In the genomic region with DNA sequence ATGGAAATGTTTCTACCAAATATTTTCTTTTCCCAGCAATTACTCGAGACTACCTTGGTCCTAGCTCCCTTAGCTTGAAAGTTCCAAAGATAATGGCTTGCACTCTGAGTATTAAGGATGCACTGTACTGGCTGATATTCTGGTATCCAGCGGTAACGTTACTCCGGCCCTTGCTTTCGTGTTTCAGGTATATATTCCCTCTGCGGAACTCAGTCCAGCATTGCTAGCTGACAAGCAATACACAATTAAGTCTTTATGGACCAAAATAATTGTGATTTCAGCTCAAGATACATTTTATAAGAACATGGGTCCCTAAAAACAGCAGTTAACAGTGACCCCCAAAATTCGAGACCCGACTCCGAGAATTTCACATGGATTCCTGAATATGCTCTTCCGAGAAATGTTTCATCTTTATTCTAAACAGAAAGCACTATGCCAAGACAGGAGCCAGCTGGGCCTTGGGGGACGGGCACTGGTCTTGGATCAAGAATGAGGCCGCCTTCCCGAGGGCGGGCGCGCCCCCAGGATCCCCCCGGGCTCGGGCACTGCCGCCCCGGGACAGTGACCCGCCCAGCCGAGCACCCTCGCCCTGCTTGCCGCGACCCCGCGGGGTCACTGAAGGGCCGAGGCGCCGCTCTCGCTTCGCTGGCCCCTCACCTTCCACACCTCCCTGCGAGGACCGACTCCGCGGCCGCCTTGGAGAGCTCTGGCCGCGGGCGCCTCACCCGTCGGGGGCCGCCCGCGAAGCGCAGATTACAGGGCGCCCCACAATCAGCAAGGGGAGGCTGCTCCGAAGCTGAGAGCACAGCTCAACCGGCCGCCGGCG, we compare ENCODE assay signal across 8 cellular contexts. TPM values are rescaled to one million over a fixed set of nuclear protein-coding genes. Genes with fewer than 3 reads are reported as not detected.
DNase-seq lines count a peak whose midpoint lies in the region; ATAC-seq and TF ChIP-seq lines count a peak whose summit lies in the region.

No MANE protein-coding gene starts in this region.

- TF ChIP-seq CTCF in Calu3 (IDR thresholded peaks at IDR 0.05; ENCODE audit: unreplicated experiment): no peak
- TF ChIP-seq CTCF in MM.1S (IDR thresholded peaks at IDR 0.05; ENCODE audit: low read length): no peak
- no peak for TF ChIP-seq CTCF in right atrium auricular region (IDR thresholded peaks at IDR 0.05)

- H3K4me3 ChIP-seq in MM.1S (ENCODE audit: low read length) (peak overlapping the region; percentile 92), right atrium auricular region (peak overlapping the region; percentile 76 to 97)

- peak overlapping the region; percentile 73 for H2AFZ ChIP-seq in MM.1S (ENCODE audit: low read length)

- 0 out of 2 replicates have a peak, but pooled peaks cover 6% of the 10 kb centered on the region for H3F3A ChIP-seq in MM.1S (ENCODE audit: insufficient read depth, low read length)

- no peaks in the 10 kb centered on the region for H4K20me1 ChIP-seq in MM.1S (ENCODE audit: insufficient read depth, low read length)

- H3K27ac ChIP-seq in MM.1S (ENCODE audit: low read length) (peak overlapping the region; percentile 79; the same call in 1 of the 2 replicates), right atrium auricular region (peak overlapping the region; percentile 92 to 93)

- no peaks in the 10 kb centered on the region for H3K27me3 Mint-ChIP-seq in Calu3 (ENCODE audit: unreplicated experiment)
- H3K27me3 Mint-ChIP-seq in activated naive CD8-positive, alpha-beta T cell treated with anti-CD3 and anti-CD28 coated beads, Interleukin-2, amount 10 ng/mL, durations not matched to agents 7 days and 5 days: peaks cover 5% of the 10 kb centered on the region

- no peaks in the 10 kb centered on the region for H3K27me3 ChIP-seq in MM.1S (replicated peaks; ENCODE audit: insufficient read depth, low read length)
- no peaks in the 10 kb centered on the region for H3K27me3 ChIP-seq in right atrium auricular region

- DNase-seq in Calu3 (no peak), MM.1S (peak; percentile 38), right atrium auricular region (ENCODE audit: low spot score) (no peak), putamen (ENCODE audit: low spot score) (peak; percentile 38), HK-2 (ENCODE audit: unreplicated experiment) (no peak)
- DNase-seq in activated naive CD8-positive, alpha-beta T cell treated with anti-CD3 and anti-CD28 coated beads, Interleukin-2, amount 10 ng/mL, durations not matched to agents 7 days and 5 days: no peak

- POLR2A ChIA-PET in activated naive CD8-positive, alpha-beta T cell treated with anti-CD3 and anti-CD28 coated beads, Interleukin-2, amount 10 ng/mL, durations not matched to agents 7 days and 5 days (lab: Charles Lee): interaction anchor here (0.5 to 5.2 kb wide), 16 partner anchors 10 to 525 kb away, joined by 3 to 45 read pairs (median 4); partner anchors contain the start of genes BLZF1, KIFAP3 and METTL18

- H3K36me3 ChIP-seq in MM.1S (replicated peaks; ENCODE audit: insufficient read depth, low read length) (0 out of 2 replicates have a peak, but pooled peaks cover 5% of the 10 kb centered on the region), right atrium auricular region (peaks cover 7% of the 10 kb centered on the region)

- peak overlapping the region; percentile 71 for H3K4me2 ChIP-seq in MM.1S (ENCODE audit: low read depth, low read length)

- intact Hi-C loops in Calu3 (cut with micrococcal nuclease; ENCODE audit: unreplicated experiment): loop anchor here (10.0 kb wide), 1 partner anchor 1422 kb away; the partner anchor contains the start of gene FMO4

- CTCF ChIA-PET in Calu3 (lab: Charles Lee): interaction anchor here (0.5 to 1.3 kb wide), 6 partner anchors 10 to 910 kb away, joined by 3 to 5 read pairs (median 3); no protein-coding TSS in a partner anchor

- H3K4me3 Mint-ChIP-seq in Calu3 (ENCODE audit: low read depth, unreplicated experiment): peak overlapping the region; percentile 86
- peak overlapping the region; percentile 95 for H3K4me3 Mint-ChIP-seq in activated naive CD8-positive, alpha-beta T cell treated with anti-CD3 and anti-CD28 coated beads, Interleukin-2, amount 10 ng/mL, durations not matched to agents 7 days and 5 days

- peak; percentile 10 for ATAC-seq in GM21529 (IDR thresholded peaks at IDR 0.05; ENCODE audit: unreplicated experiment)
- no peak for ATAC-seq in activated naive CD8-positive, alpha-beta T cell treated with anti-CD3 and anti-CD28 coated beads, Interleukin-2, amount 10 ng/mL, durations not matched to agents 7 days and 5 days (ENCODE audit: low read depth)
- no peak for ATAC-seq in GM19328 (IDR thresholded peaks at IDR 0.05; ENCODE audit: unreplicated experiment)

- no TSS peak for BruUV-seq in Calu3 (replicated peaks; lab: Mats Ljungman, UMichigan)

- peaks cover 40% of the 10 kb centered on the region for H3K36me3 Mint-ChIP-seq in Calu3 (ENCODE audit: insufficient read depth, unreplicated experiment)
- peaks cover 12% of the 10 kb centered on the region for H3K36me3 Mint-ChIP-seq in activated naive CD8-positive, alpha-beta T cell treated with anti-CD3 and anti-CD28 coated beads, Interleukin-2, amount 10 ng/mL, durations not matched to agents 7 days and 5 days

- peak overlapping the region; percentile 100 for H3K27ac Mint-ChIP-seq in Calu3 (ENCODE audit: unreplicated experiment)
- peak overlapping the region; percentile 100 for H3K27ac Mint-ChIP-seq in activated naive CD8-positive, alpha-beta T cell treated with anti-CD3 and anti-CD28 coated beads, Interleukin-2, amount 10 ng/mL, durations not matched to agents 7 days and 5 days

- H3K4me1 ChIP-seq in MM.1S (ENCODE audit: low read length) (peaks cover 25% of the 10 kb centered on the region), right atrium auricular region (peaks cover 0 to 27% of the 10 kb centered on the region in 2 donors)

- H3K9ac ChIP-seq in MM.1S (ENCODE audit: low read length): peak overlapping the region; percentile 89

- no peaks in the 10 kb centered on the region for H3K9me3 ChIP-seq in MM.1S (replicated peaks; ENCODE audit: insufficient read depth, low read length)
- H3K9me3 ChIP-seq in right atrium auricular region: no peaks in the 10 kb centered on the region

- no peaks in the 10 kb centered on the region for H3K9me2 ChIP-seq in MM.1S (replicated peaks; ENCODE audit: insufficient read depth, low read length)

- no peaks in the 10 kb centered on the region for H3K9me3 Mint-ChIP-seq in Calu3 (ENCODE audit: low read depth, unreplicated experiment)
- no peaks in the 10 kb centered on the region for H3K9me3 Mint-ChIP-seq in activated naive CD8-positive, alpha-beta T cell treated with anti-CD3 and anti-CD28 coated beads, Interleukin-2, amount 10 ng/mL, durations not matched to agents 7 days and 5 days

- peaks cover 53% of the 10 kb centered on the region for H3K79me2 ChIP-seq in MM.1S (ENCODE audit: low read length)

- H3K4me1 Mint-ChIP-seq in Calu3 (ENCODE audit: low read depth, unreplicated experiment): peaks cover 54% of the 10 kb centered on the region
- H3K4me1 Mint-ChIP-seq in activated naive CD8-positive, alpha-beta T cell treated with anti-CD3 and anti-CD28 coated beads, Interleukin-2, amount 10 ng/mL, durations not matched to agents 7 days and 5 days: peaks cover 44% of the 10 kb centered on the region

RNA-seq across cellular contexts. Expression of gene SCYL3, which starts 0.7 kb away (rescaled TPM):
- total RNA-seq in Calu3 (2022): 17.9 and 18.3 TPM in 2 replicates
- 10 to 100 TPM; 15.6 to 19.2 TPM for total RNA-seq in activated naive CD8-positive, alpha-beta T cell treated with anti-CD3 and anti-CD28 coated beads, Interleukin-2, amount 10 ng/mL, durations not matched to agents 7 days and 5 days
- 1 to 10 TPM; 6.4 to 6.5 TPM for total RNA-seq in right atrium auricular region

Comparison
In these comparisons a context has a peak if more than half of its experiments do, and no peak if none do; other contexts are left out.
1. DNase-seq: peak in MM.1S (single experiment) and putamen (single experiment); none in Calu3 (single experiment), activated naive CD8-positive, alpha-beta T cell treated with anti-CD3 and anti-CD28 coated beads, Interleukin-2, amount 10 ng/mL, durations not matched to agents 7 days and 5 days (single experiment), right atrium auricular region (single experiment) and HK-2 (single experiment).